In genomic region chr17:28737770-28738679, GRCh38 we compare ENCODE assay signal across 9 cellular contexts. TPM values are rescaled to one million over a fixed set of nuclear protein-coding genes. Genes with fewer than 3 reads are reported as not detected.
DNase-seq lines count a peak whose midpoint lies in the region; ATAC-seq and TF ChIP-seq lines count a peak whose summit lies in the region.
"Had no signal": no experiment of that assay in that cellular context is flagged by ENCODE, and none has a peak within 500 bp of the region (broad histone marks: within the 10 kb centered on the region; RNA-seq: fewer than 3 reads in every experiment).

No MANE protein-coding gene starts in this region.

- DNase-seq in lower lobe of right lung (peak; percentile 43), foreskin fibroblast (no peak), Kasumi-1 (lab: John Stamatoyannopoulos, UW) (no peak), NCI-H2196 (lab: John Stamatoyannopoulos, UW; ENCODE audit: unreplicated experiment) (no peak), NCI-H1417 treated with DMSO at 0.1 percent for 48 hours (lab: John Stamatoyannopoulos, UW) (no peak)
- DNase-seq: GM23248 had no signal

- no peak overlapping the region for H3K27ac ChIP-seq in lower lobe of right lung
- H3K27ac ChIP-seq: GM23248 had no signal

- peaks cover 16% of the 10 kb centered on the region for H3K4me1 ChIP-seq in lower lobe of right lung

- ATAC-seq in GM18498 (IDR thresholded peaks at IDR 0.05; ENCODE audit: unreplicated experiment) = peak; percentile 67
- peak; percentile 31 for ATAC-seq in GM21367 (IDR thresholded peaks at IDR 0.05; ENCODE audit: unreplicated experiment)
- ATAC-seq in HG03521 (IDR thresholded peaks at IDR 0.05; ENCODE audit: unreplicated experiment) = peak; percentile 73
- no peak for ATAC-seq in lower lobe of right lung

- H3K27me3 ChIP-seq in lower lobe of right lung (ENCODE audit: low read depth) = no peaks in the 10 kb centered on the region

- H3K36me3 ChIP-seq in lower lobe of right lung = peaks cover 6% of the 10 kb centered on the region

- no peak overlapping the region for H3K4me3 ChIP-seq in lower lobe of right lung
- no peak overlapping the region for H3K4me3 ChIP-seq in foreskin fibroblast (ENCODE audit: low read depth in 1 of 2, low read length in 2 of 2)
- H3K4me3 ChIP-seq: GM23248 had no signal

- intact Hi-C loops in lower lobe of right lung (cut with DNase I) = no loop called here

- no peaks in the 10 kb centered on the region for H3K9me3 ChIP-seq in lower lobe of right lung

- TF ChIP-seq CTCF in lower lobe of right lung (IDR thresholded peaks at IDR 0.05) = no peak
- no peak for TF ChIP-seq CTCF in foreskin fibroblast (IDR thresholded peaks at IDR 0.05; ENCODE audit: low read depth, low read length)

RNA-seq across cellular contexts. Expression of gene TRAF4, which starts 5.8 kb away (rescaled TPM):
- 52.8 TPM for total RNA-seq in lower lobe of right lung

RNA-seq across cellular contexts. Expression of gene NEK8, which starts 9.4 kb away (rescaled TPM):
- total RNA-seq in lower lobe of right lung = 11.3 TPM

RNA-seq across cellular contexts. Expression of gene TLCD1, which starts 12.0 kb away (rescaled TPM):
- total RNA-seq in lower lobe of right lung = 19.8 TPM

RNA-seq across cellular contexts. Expression of gene RPL23A, which starts 18.2 kb away (rescaled TPM):
- total RNA-seq in lower lobe of right lung = 1,156 TPM

RNA-seq across cellular contexts. Expression of gene RAB34, which starts 20.4 kb away (rescaled TPM):
- 62.3 TPM for total RNA-seq in lower lobe of right lung

Comparison
In these comparisons a context has a peak if more than half of its experiments do, and no peak if none do; other contexts are left out.
1. ATAC-seq: peak in GM18498 (single experiment), GM21367 (single experiment) and HG03521 (single experiment); none in lower lobe of right lung (0 of 2).